26 cellular contexts compared by ENCODE assay signal in the genomic region with DNA sequence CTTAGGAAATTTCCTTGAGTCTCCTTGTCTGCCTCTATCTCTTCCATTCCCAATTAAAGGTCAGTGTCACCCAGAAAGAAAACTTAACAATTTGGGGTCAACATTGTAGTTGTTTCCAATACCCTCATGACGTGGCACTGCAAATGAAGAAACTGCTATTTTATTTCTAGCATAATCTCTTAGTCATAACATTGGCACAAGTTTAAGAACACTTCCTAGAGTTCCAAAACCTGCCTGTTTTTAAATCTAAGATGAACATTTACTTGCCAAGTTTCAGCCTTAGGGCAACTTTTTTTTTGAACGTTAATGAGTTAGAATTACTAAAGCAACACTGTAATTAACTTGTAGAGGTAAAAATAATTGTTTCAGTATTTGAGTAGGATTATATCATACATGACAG.
DNase-seq lines count a peak whose midpoint lies in the region; ATAC-seq, FAIRE-seq and TF ChIP-seq lines count a peak whose summit lies in the region.
"Had no signal": no experiment of that assay in that cellular context is flagged by ENCODE, and none has a peak within 500 bp of the region (broad histone marks: within the 10 kb centered on the region; RNA-seq: fewer than 3 reads in every experiment).

No MANE protein-coding gene starts in this region.

- H3K36me3 ChIP-seq in bronchial epithelial cell (ENCODE audit: control insufficient read depth, insufficient read depth, low read length) (no peaks in the 10 kb centered on the region), thoracic aorta (no peaks in the 10 kb centered on the region)
- H3K36me3 ChIP-seq: BLaER1 treated with 17β-estradiol and CSF1 and Interleukin-3, amounts not matched to agents 10 nM and 100 nM had no signal

- H3K27ac Mint-ChIP-seq in HFFc6 = peak overlapping the region; percentile 75
- H3K27ac Mint-ChIP-seq in H9 = no peak overlapping the region
- H3K27ac Mint-ChIP-seq: CD4-positive, alpha-beta T cell had no signal

- H2AK5ac ChIP-seq in H9 (ENCODE audit: insufficient read length, low read length) = no peak overlapping the region

- no peak overlapping the region for H2BK12ac ChIP-seq in H9 (ENCODE audit: insufficient read length, low read depth, low read length)

- H3K4me1 ChIP-seq in foreskin keratinocyte (peaks cover 6% of the 10 kb centered on the region), thoracic aorta (ENCODE audit: control insufficient read depth in 1 of 2, low read depth in 2 of 2) (peaks cover 8 to 35% of the 10 kb centered on the region in 2 donors), H9 (ENCODE audit: insufficient read depth, low read length) (no peaks in the 10 kb centered on the region)

- H3K9me3 Mint-ChIP-seq in HFFc6 = peaks cover 38% of the 10 kb centered on the region
- H3K9me3 Mint-ChIP-seq in H9 = peaks cover 10 to 13% of the 10 kb centered on the region in 2 experiments
- H3K9me3 Mint-ChIP-seq: CD4-positive, alpha-beta T cell had no signal

- no CpG with 5 or more reads among the region's 2 CpGs for WGBS in H9 (ENCODE audit: extremely low coverage, insufficient read length, low lambda C conversion rate)

- H3K18ac ChIP-seq in H9 (ENCODE audit: insufficient read length, low read depth, low read length) = no peak overlapping the region

- H3K4me1 Mint-ChIP-seq in HFFc6 (ENCODE audit: low read depth) (peaks cover 97% of the 10 kb centered on the region), H9 (peaks cover 0 to 2% of the 10 kb centered on the region in 2 experiments; a peak in 1 of 4 replicates)

- H3K36me3 Mint-ChIP-seq in HFFc6 (ENCODE audit: low read depth) (peaks cover 84% of the 10 kb centered on the region), H9 (ENCODE audit: insufficient read depth in 1 of 3, low read depth in 3 of 3) (peaks cover 0 to 20% (median 9%) of the 10 kb centered on the region in 3 experiments; a peak in 5 of 7 replicates)

- H3K4me2 ChIP-seq in H9 (ENCODE audit: insufficient read depth, insufficient read length, low read length) = no peak overlapping the region
- H3K4me2 ChIP-seq: BLaER1 treated with 17β-estradiol and CSF1 and Interleukin-3, amounts not matched to agents 10 nM and 100 nM; SK-N-SH had no signal

- H3K9me3 ChIP-seq in thoracic aorta (no peaks in the 10 kb centered on the region), H9 (ENCODE audit: control insufficient read depth, low read depth, low read length) (no peaks in the 10 kb centered on the region)
- H3K9me3 ChIP-seq: MG63, SK-N-SH had no signal

- no peak overlapping the region for H3K14ac ChIP-seq in H9 (ENCODE audit: insufficient read depth, low read length)

- H3K27me3 ChIP-seq in bronchial epithelial cell (ENCODE audit: control insufficient read depth, insufficient read depth, low read length) (no peaks in the 10 kb centered on the region), foreskin keratinocyte (no peaks in the 10 kb centered on the region), thoracic aorta (replicated peaks; ENCODE audit: insufficient read depth) (no peaks in the 10 kb centered on the region), H9 (ENCODE audit: insufficient read depth, low read length) (no peaks in the 10 kb centered on the region)
- H3K27me3 ChIP-seq: BLaER1 treated with 17β-estradiol and CSF1 and Interleukin-3, amounts not matched to agents 10 nM and 100 nM; MG63 had no signal

- H3T11ph ChIP-seq in H9 (ENCODE audit: low read length) = no peak overlapping the region

- TF ChIP-seq CTCF in HFFc6 (IDR thresholded peaks at IDR 0.05) = no peak
- TF ChIP-seq CTCF in bronchial epithelial cell (IDR thresholded peaks at IDR 0.05; ENCODE audit: insufficient read depth, low read length, severe bottlenecking) = no peak
- no peak for TF ChIP-seq CTCF in foreskin keratinocyte (conservative IDR thresholded peaks at IDR 0.05)
- TF ChIP-seq CTCF in thoracic aorta (IDR thresholded peaks at IDR 0.05) = no peak
- TF ChIP-seq CTCF in H9 (conservative IDR thresholded peaks at IDR 0.05) = no peak

- H3K27ac ChIP-seq in foreskin keratinocyte (peak overlapping the region; percentile 54), thoracic aorta (peak overlapping the region; percentile 7 to 64), H9 (ENCODE audit: insufficient read length, low read depth, low read length) (no peak overlapping the region)
- H3K27ac ChIP-seq: BLaER1 treated with 17β-estradiol and CSF1 and Interleukin-3, amounts not matched to agents 10 nM and 100 nM had no signal

- no peak overlapping the region for H2BK5ac ChIP-seq in H9 (ENCODE audit: insufficient read length, low read length)

- ATAC-seq in foreskin keratinocyte = peak; percentile 53
- ATAC-seq in thoracic aorta (ENCODE audit: insufficient number of reproducible peaks, low FRiP score, low read depth) = peak; percentile 32
- ATAC-seq in HG03571 (IDR thresholded peaks at IDR 0.05; ENCODE audit: unreplicated experiment) = no peak
- no peak for ATAC-seq in HG02610 (IDR thresholded peaks at IDR 0.05; ENCODE audit: unreplicated experiment)
- ATAC-seq: HCT116, K562, PC-3 had no signal

- no peak overlapping the region for H2BK15ac ChIP-seq in H9 (ENCODE audit: low read depth, low read length)

- H3K27me3 Mint-ChIP-seq in HFFc6 (ENCODE audit: insufficient read depth) (peaks cover 67% of the 10 kb centered on the region), H9 (ENCODE audit: low read depth) (no peaks in the 10 kb centered on the region)
- H3K27me3 Mint-ChIP-seq: CD4-positive, alpha-beta T cell had no signal

- no peak overlapping the region for H3K23ac ChIP-seq in H9 (ENCODE audit: insufficient read length, low read depth, low read length)

- H3K9ac ChIP-seq in H9 (ENCODE audit: extremely low read depth, insufficient read length, low read length) = no peak overlapping the region
- H3K9ac ChIP-seq: BLaER1 treated with 17β-estradiol and CSF1 and Interleukin-3, amounts not matched to agents 10 nM and 100 nM; SK-N-SH had no signal

- no peak overlapping the region for H4K91ac ChIP-seq in H9 (ENCODE audit: insufficient read length, low read depth, low read length)

- H3K4ac ChIP-seq in H9 (ENCODE audit: low read depth, low read length) = no peak overlapping the region

- no peak overlapping the region for H4K8ac ChIP-seq in H9 (replicated peaks; ENCODE audit: insufficient read length, low read depth, low read length)

- H3K56ac ChIP-seq in H9 (ENCODE audit: insufficient read length, low read depth, low read length) = no peak overlapping the region

- no peaks in the 10 kb centered on the region for H3K79me2 ChIP-seq in H9 (ENCODE audit: insufficient read depth, low read length)

- no peak overlapping the region for H2BK20ac ChIP-seq in H9 (ENCODE audit: low read depth, low read length, poor library complexity, severe bottlenecking)

- no peaks in the 10 kb centered on the region for H3K79me1 ChIP-seq in H9 (ENCODE audit: insufficient read depth, low read depth, low read length, poor library complexity, severe bottlenecking)

- H3K4me3 ChIP-seq in bronchial epithelial cell (ENCODE audit: low read depth, low read length) = no peak overlapping the region
- peak overlapping the region; percentile 36 for H3K4me3 ChIP-seq in thoracic aorta
- H3K4me3 ChIP-seq: BLaER1 treated with 17β-estradiol and CSF1 and Interleukin-3, amounts not matched to agents 10 nM and 100 nM; K562; MG63 had no signal

- no peak overlapping the region for H4K5ac ChIP-seq in H9 (ENCODE audit: insufficient read length, low read depth, low read length)

- H3K23me2 ChIP-seq in H9 (ENCODE audit: insufficient read length, low read depth, low read length, poor library complexity, severe bottlenecking) = no peaks in the 10 kb centered on the region

- no peak for FAIRE-seq in bronchial epithelial cell (lab: Jason Lieb, UNC)
- FAIRE-seq: A204.1, D721Med, GM18507, H1, HTR-8/SVneo, K562 had no signal

- no peaks in the 10 kb centered on the region for H4K20me1 ChIP-seq in H9 (ENCODE audit: control insufficient read depth, insufficient read depth, insufficient read length)
- H4K20me1 ChIP-seq: BLaER1 treated with 17β-estradiol and CSF1 and Interleukin-3, amounts not matched to agents 10 nM and 100 nM had no signal

- no peak overlapping the region for H2AFZ ChIP-seq in H9 (ENCODE audit: low read length)

- peak overlapping the region; percentile 52; the same call in 1 of the 2 replicates for H3K4me3 Mint-ChIP-seq in HFFc6
- H3K4me3 Mint-ChIP-seq in H9 = no peak overlapping the region
- H3K4me3 Mint-ChIP-seq: CD4-positive, alpha-beta T cell had no signal

- no peak overlapping the region for H2BK120ac ChIP-seq in H9 (ENCODE audit: low read depth, low read length, poor library complexity, severe bottlenecking)

- no peak for DNase-seq in HFFc6
- DNase-seq in bronchial epithelial cell (ENCODE audit: low read depth) = peak; percentile 59
- DNase-seq in foreskin keratinocyte = no peak
- no peak for DNase-seq in thoracic aorta (ENCODE audit: low spot score)
- no peak for DNase-seq in H9
- DNase-seq: AML-193; CD4-positive, alpha-beta T cell; Kasumi-1; MG63; NCI-H2029; NCI-H446; NCI-H524 treated with DMSO at 0.1 percent for 48 hours; NCI-H82; NK-92 treated with Interleukin-12 subunit alpha and Interleukin-12 subunit beta, amount 100 ng/mL, for 24 hours; PC-3; SK-N-SH had no signal

Comparison
In these comparisons a context has a peak if more than half of its experiments do, and no peak if none do; other contexts are left out.
1. ATAC-seq: peak in foreskin keratinocyte (single experiment) and thoracic aorta (single experiment); none in HG03571 (single experiment) and HG02610 (single experiment).